ENCODE assay signal across 18 cellular contexts in the genomic region with DNA sequence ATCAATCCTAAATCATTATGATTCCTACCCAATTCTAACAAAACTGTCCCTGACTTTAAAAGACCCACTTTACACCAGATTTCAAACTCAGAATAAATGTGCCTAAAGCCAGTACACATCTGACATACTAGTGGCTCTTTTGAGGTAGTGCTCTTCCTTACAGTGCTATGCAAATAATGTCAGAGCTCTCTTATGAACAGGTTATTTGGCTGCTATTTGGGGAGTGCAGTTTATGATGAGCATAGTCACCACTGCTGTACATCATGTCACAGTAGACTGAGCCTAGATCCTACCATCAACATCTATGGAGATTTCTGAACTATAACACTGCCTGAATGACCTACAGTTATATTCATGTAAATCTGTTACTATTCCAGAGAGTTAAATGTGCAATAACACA.
DNase-seq lines count a peak whose midpoint lies in the region; ATAC-seq and TF ChIP-seq lines count a peak whose summit lies in the region.
"Had no signal": no experiment of that assay in that cellular context is flagged by ENCODE, and none has a peak within 500 bp of the region (broad histone marks: within the 10 kb centered on the region; RNA-seq: fewer than 3 reads in every experiment).

No MANE protein-coding gene starts in this region.

- ATAC-seq in GM18867 (IDR thresholded peaks at IDR 0.05; ENCODE audit: unreplicated experiment): peak; percentile 51
- peak; percentile 68 for ATAC-seq in HG02885 (IDR thresholded peaks at IDR 0.05; ENCODE audit: poor library complexity, unreplicated experiment)
- peak; percentile 76 for ATAC-seq in HG03520 (IDR thresholded peaks at IDR 0.05; ENCODE audit: unreplicated experiment)
- no peak for ATAC-seq in HG03571 (IDR thresholded peaks at IDR 0.05; ENCODE audit: unreplicated experiment)
- no peak for ATAC-seq in HG03039 (IDR thresholded peaks at IDR 0.05; ENCODE audit: unreplicated experiment)

- DNase-seq in germinal center (ENCODE audit: low spot score) (peak; percentile 50), GM10266 (ENCODE audit: extremely low spot score) (no peak), NCI-H446 treated with DMSO at 0.1 percent for 48 hours (lab: John Stamatoyannopoulos, UW) (no peak)
- DNase-seq: Calu3; CD4-positive, alpha-beta T cell; DMS79 treated with DMSO at 0.1 percent for 48 hours; GDM1; Kasumi-1; NCI-H1417; NCI-H1930; NCI-H2171; NCI-H510A; RPMI8226 had no signal

- TF ChIP-seq CTCF in GM10266 (IDR thresholded peaks at IDR 0.05; ENCODE audit: control insufficient read depth, insufficient read depth, low read depth, missing control alignments): no peak

Comparison
In these comparisons a context has a peak if more than half of its experiments do, and no peak if none do; other contexts are left out.
1. ATAC-seq: peak in GM18867 (single experiment), HG02885 (single experiment) and HG03520 (single experiment); none in HG03571 (single experiment) and HG03039 (single experiment).